8 cellular contexts compared by ENCODE assay signal in genomic region chr3:50786631-50787030, GRCh38.
"Had no signal": no experiment of that assay in that cellular context is flagged by ENCODE, and none has a peak within 500 bp of the region (broad histone marks: within the 10 kb centered on the region; RNA-seq: fewer than 3 reads in every experiment).

No MANE protein-coding gene starts in this region.

- H3K27ac ChIP-seq: HL-60, KMS-11 had no signal

- FAIRE-seq: HepG2, K562 had no signal

- H3K27ac Mint-ChIP-seq: IgD-negative memory B cell had no signal

- ATAC-seq: HepG2, K562 had no signal

- H3K4me3 ChIP-seq: K562 had no signal

- DNase-seq: IMR-90, KBM-7, KG1 had no signal

- H3K4me3 Mint-ChIP-seq: IgD-negative memory B cell had no signal

- H3K4me1 Mint-ChIP-seq: IgD-negative memory B cell had no signal
